21 cellular contexts compared by ENCODE assay signal in the genomic region with DNA sequence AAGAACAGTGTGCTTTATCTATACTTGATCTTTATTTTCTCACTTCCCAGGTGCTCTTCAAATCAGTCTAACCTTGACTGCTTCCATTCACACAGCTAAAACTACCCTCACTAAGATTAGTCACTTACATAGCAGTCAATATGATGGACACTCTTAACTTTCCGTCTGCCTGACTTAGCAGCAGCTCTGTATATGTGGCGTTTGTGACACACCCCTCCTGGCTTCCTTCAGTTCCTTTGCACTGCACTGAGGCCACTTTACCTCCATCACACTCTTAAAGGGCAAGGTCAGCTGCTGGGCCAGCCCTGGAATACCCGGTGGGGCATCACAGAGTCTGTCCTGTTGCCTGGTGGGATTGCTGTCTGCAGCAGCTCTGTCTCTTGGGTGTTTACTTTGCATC.
"Had no signal": no experiment of that assay in that cellular context is flagged by ENCODE, and none has a peak within 500 bp of the region (broad histone marks: within the 10 kb centered on the region; RNA-seq: fewer than 3 reads in every experiment).

No MANE protein-coding gene starts in this region.

- H3K4me1 Mint-ChIP-seq: activated naive CD4-positive, alpha-beta T cell treated with anti-CD3 and anti-CD28 coated beads, Interleukin-2, amount 10 ng/mL, durations not matched to agents 7 days and 5 days; mesothelial cell of epicardium; naive thymus-derived CD8-positive, alpha-beta T cell had no signal

- H3K27ac Mint-ChIP-seq: activated naive CD4-positive, alpha-beta T cell treated with anti-CD3 and anti-CD28 coated beads, Interleukin-2, amount 10 ng/mL, durations not matched to agents 7 days and 5 days; activated T-cell treated with anti-CD3 and anti-CD28 coated beads, Interleukin-2, amount 50 U/mL, for 72 hours; mesothelial cell of epicardium; naive thymus-derived CD8-positive, alpha-beta T cell; progenitor cell of endocrine pancreas; T-cell; T-helper 2 cell treated with Interferon-gamma antibody and Interleukin-4, amounts not matched to agents 5 μg/mL and 100 μg/mL, for 36 hours had no signal

- DNase-seq: activated CD4-positive, alpha-beta T cell treated with anti-CD3 and anti-CD28 coated beads, Interleukin-2, amount 50 U/mL, for 1 hour; activated CD4-positive, CD25-positive, alpha-beta regulatory T cell treated with anti-CD3 and anti-CD28 coated beads, Interleukin-2, amount 50 U/mL, for 72 hours; activated effector memory CD4-positive, alpha-beta T cell treated with anti-CD3 and anti-CD28 coated beads, Interleukin-2, amount 50 U/mL, for 16 hours; activated naive CD4-positive, alpha-beta T cell treated with anti-CD3 and anti-CD28 coated beads, Interleukin-2, amount 10 ng/mL, durations not matched to agents 7 days and 5 days; activated T-cell treated with anti-CD3 and anti-CD28 coated beads, Interleukin-2, amount 50 U/mL, for 72 hours; anterior cingulate cortex; body of pancreas; cortex of kidney; foreskin fibroblast; kidney glomerular epithelial cell; left ventricle myocardium inferior; naive thymus-derived CD8-positive, alpha-beta T cell; spleen; stimulated activated CD4-positive, alpha-beta T cell treated with anti-CD3 and anti-CD28 coated beads, Interleukin-4, amount 100 ng/mL, for 24 hours; stimulated activated naive CD8-positive, alpha-beta T cell treated with anti-CD3 and anti-CD28 coated beads, Interleukin-15, Interleukin-2, amounts not matched to agents 100 U/mL and 50 U/mL, for 24 hours; T-cell; upper lobe of right lung; WERI-Rb-1 had no signal

- H3K9me3 Mint-ChIP-seq: activated naive CD4-positive, alpha-beta T cell treated with anti-CD3 and anti-CD28 coated beads, Interleukin-2, amount 10 ng/mL, durations not matched to agents 7 days and 5 days; activated T-cell treated with anti-CD3 and anti-CD28 coated beads, Interleukin-2, amount 50 U/mL, for 72 hours; mesothelial cell of epicardium; naive thymus-derived CD8-positive, alpha-beta T cell; T-cell; T-helper 2 cell treated with Interferon-gamma antibody and Interleukin-4, amounts not matched to agents 5 μg/mL and 100 μg/mL, for 36 hours had no signal

- H3K27me3 Mint-ChIP-seq: activated naive CD4-positive, alpha-beta T cell treated with anti-CD3 and anti-CD28 coated beads, Interleukin-2, amount 10 ng/mL, durations not matched to agents 7 days and 5 days; naive thymus-derived CD8-positive, alpha-beta T cell; progenitor cell of endocrine pancreas; T-cell had no signal

- ATAC-seq: activated T-cell treated with anti-CD3 and anti-CD28 coated beads, Interleukin-2, amount 50 U/mL, for 72 hours; body of pancreas; naive thymus-derived CD8-positive, alpha-beta T cell; stimulated activated naive CD8-positive, alpha-beta T cell treated with anti-CD3 and anti-CD28 coated beads, Interleukin-15, Interleukin-2, amounts not matched to agents 100 U/mL and 50 U/mL, for 24 hours; T-cell; upper lobe of right lung had no signal

- H3K4me3 Mint-ChIP-seq: activated naive CD4-positive, alpha-beta T cell treated with anti-CD3 and anti-CD28 coated beads, Interleukin-2, amount 10 ng/mL, durations not matched to agents 7 days and 5 days; activated T-cell treated with anti-CD3 and anti-CD28 coated beads, Interleukin-2, amount 50 U/mL, for 72 hours; mesothelial cell of epicardium; naive thymus-derived CD8-positive, alpha-beta T cell; T-cell; T-helper 2 cell treated with Interferon-gamma antibody and Interleukin-4, amounts not matched to agents 5 μg/mL and 100 μg/mL, for 36 hours had no signal

- H3K36me3 Mint-ChIP-seq: activated naive CD4-positive, alpha-beta T cell treated with anti-CD3 and anti-CD28 coated beads, Interleukin-2, amount 10 ng/mL, durations not matched to agents 7 days and 5 days had no signal
